Comparison of ENCODE assay signal across 11 cellular contexts in genomic region chr7:39683216-39683845, GRCh38. TPM values are rescaled to one million over a fixed set of nuclear protein-coding genes. Genes with fewer than 3 reads are reported as not detected.
DNase-seq lines count a peak whose midpoint lies in the region; ATAC-seq, FAIRE-seq and TF ChIP-seq lines count a peak whose summit lies in the region.
"Had no signal": no experiment of that assay in that cellular context is flagged by ENCODE, and none has a peak within 500 bp of the region (broad histone marks: within the 10 kb centered on the region; RNA-seq: fewer than 3 reads in every experiment).

No MANE protein-coding gene starts in this region.

- H3K79me2 ChIP-seq in smooth muscle cell (ENCODE audit: low read depth) = peaks cover 59% of the 10 kb centered on the region

- H3K27ac Mint-ChIP-seq in WTC11 = peak overlapping the region; percentile 39; the same call in 1 of the 2 replicates

- H3K9ac ChIP-seq in smooth muscle cell (ENCODE audit: low read depth) = no peak overlapping the region

- H3K36me3 Mint-ChIP-seq in WTC11 = peaks cover 8% of the 10 kb centered on the region; the same call in 1 of the 2 replicates

- WGBS in gastroesophageal sphincter (ENCODE audit: low coverage in 1 of 2), 2 donors = 40 to 45% methylated on average over 2 of the region's 2 CpGs
- WGBS in smooth muscle cell (ENCODE audit: low lambda C conversion rate) = 40% methylated on average over 2 of the region's 2 CpGs
- WGBS in lower leg skin, 2 donors = 44 to 50% methylated on average over 2 of the region's 2 CpGs

- peaks cover 0 to 7% of the 10 kb centered on the region in 2 donors for H3K36me3 ChIP-seq in gastroesophageal sphincter
- no peaks in the 10 kb centered on the region for H3K36me3 ChIP-seq in smooth muscle cell (ENCODE audit: low read depth)

- H3F3A ChIP-seq in smooth muscle cell (ENCODE audit: low read depth) = peaks cover 28% of the 10 kb centered on the region

- H3K9me3 ChIP-seq in gastroesophageal sphincter = no peaks in the 10 kb centered on the region
- H3K9me3 ChIP-seq in smooth muscle cell (replicated peaks; ENCODE audit: low read depth) = no peaks in the 10 kb centered on the region

- no peaks in the 10 kb centered on the region for H3K27me3 Mint-ChIP-seq in WTC11 (ENCODE audit: low read depth)

- no peak for TF ChIP-seq EP300 in gastroesophageal sphincter (IDR thresholded peaks at IDR 0.05)

- H4K20me1 ChIP-seq in smooth muscle cell (ENCODE audit: low read depth) = peaks cover 66% of the 10 kb centered on the region

- TF ChIP-seq POLR2A in gastroesophageal sphincter (IDR thresholded peaks at IDR 0.05) (no peak), lower leg skin (IDR thresholded peaks at IDR 0.05) (no peak)

- CTCF ChIA-PET in WTC11 (lab: Charles Lee) = interaction anchor here (0.7 to 2.0 kb wide), 3 partner anchors 17 to 103 kb away, joined by 4 to 5 read pairs (median 4); no protein-coding TSS in a partner anchor

- POLR2A ChIA-PET in WTC11 (lab: Charles Lee) = no interaction called here

- H3K27me3 ChIP-seq in gastroesophageal sphincter = no peaks in the 10 kb centered on the region
- H3K27me3 ChIP-seq in smooth muscle cell (ENCODE audit: low read depth) = no peaks in the 10 kb centered on the region

- no peak overlapping the region for H3K4me3 Mint-ChIP-seq in WTC11

- no peak for FAIRE-seq in RCC 7860 (lab: Jason Lieb, UNC)

- H3K9me3 Mint-ChIP-seq in WTC11 = no peaks in the 10 kb centered on the region

- H3K4me1 Mint-ChIP-seq in WTC11 = peaks cover 34% of the 10 kb centered on the region

- ATAC-seq in WTC11 = no peak
- ATAC-seq in gastroesophageal sphincter = peak; percentile 68
- no peak for ATAC-seq in HG02678 (IDR thresholded peaks at IDR 0.05; ENCODE audit: unreplicated experiment)

- TF ChIP-seq CTCF in WTC11 (IDR thresholded peaks at IDR 0.05) (no peak), gastroesophageal sphincter (IDR thresholded peaks at IDR 0.05) (no peak), smooth muscle cell (IDR thresholded peaks at IDR 0.05; ENCODE audit: borderline replicate concordance, insufficient read depth, poor library complexity, severe bottlenecking) (no peak), lower leg skin (IDR thresholded peaks at IDR 0.05) (no peak)

- H3K4me2 ChIP-seq in smooth muscle cell = peak overlapping the region; percentile 67

- H3K4me1 ChIP-seq in gastroesophageal sphincter (peaks cover 8 to 44% (median 20%) of the 10 kb centered on the region in 3 donors), smooth muscle cell (ENCODE audit: low read depth) (peaks cover 23% of the 10 kb centered on the region)

- H2AFZ ChIP-seq in smooth muscle cell (ENCODE audit: low read depth) = no peak overlapping the region

- H3K4me3 ChIP-seq in gastroesophageal sphincter = no peak overlapping the region
- H3K4me3 ChIP-seq in smooth muscle cell = no peak overlapping the region
- H3K4me3 ChIP-seq in lower leg skin (ENCODE audit: low read depth, poor library complexity, severe bottlenecking) = no peak overlapping the region
- H3K4me3 ChIP-seq: lung had no signal

- DNase-seq in DMS79 treated with DMSO at 0.1 percent for 48 hours (lab: John Stamatoyannopoulos, UW) = peak; percentile 8
- no peak for DNase-seq in DMS79 (lab: John Stamatoyannopoulos, UW)
- no peak for DNase-seq in WTC11 (ENCODE audit: low spot score)
- DNase-seq in smooth muscle cell (lab: John Stamatoyannopoulos, UW; ENCODE audit: unreplicated experiment) = no peak
- DNase-seq in lower leg skin (ENCODE audit: low spot score in 2 of 2) = no peak
- DNase-seq in RCC 7860 (ENCODE audit: low spot score) = no peak
- DNase-seq: NCI-H1930 had no signal

- H3K27ac ChIP-seq in gastroesophageal sphincter (peak overlapping the region in 1 of 4 donors; percentile 41), smooth muscle cell (ENCODE audit: low read depth) (peak overlapping the region; percentile 74)
- H3K27ac ChIP-seq: 22Rv1 had no signal

- intact Hi-C loops in lower leg skin (cut with DNase I; ENCODE audit: low total_unique reads) = no loop called here

TF ChIP-seq in WTC11, 78 proteins besides CTCF, POLR2A, EP300 and RAD21:
- TF ChIP-seq KAT7 (CRISPR knock-in tag; IDR thresholded peaks at IDR 0.05; ENCODE audit: borderline replicate concordance) = no peak
- no peak for TF ChIP-seq JUN (CRISPR knock-in tag; IDR thresholded peaks at IDR 0.05)
- no peak for TF ChIP-seq AFF4 (CRISPR knock-in tag; IDR thresholded peaks at IDR 0.05; ENCODE audit: borderline replicate concordance)
- TF ChIP-seq NR2C2 (CRISPR knock-in tag; IDR thresholded peaks at IDR 0.05) = no peak

RNA-seq across cellular contexts. Expression of gene RALA, which starts 60.0 kb away (rescaled TPM):
- total RNA-seq in WTC11 (2021) = 57.3 to 59.8 TPM (median 59.3 TPM) in 3 replicates
- 10 to 100 TPM; 16.6 to 30.7 (median 21.0) TPM for total RNA-seq in gastroesophageal sphincter
- total RNA-seq in smooth muscle cell = 19.5 TPM in 2 replicates
- 42.8 and 59.8 TPM in 2 replicates for polyA plus RNA-seq in smooth muscle cell
- 10 to 100 TPM; 16.2 to 20.5 (median 19.0) TPM for total RNA-seq in lower leg skin
